Comparison of ENCODE assay signal across 16 cellular contexts in genomic region chr4:26094076-26094475, GRCh38.
"Had no signal": no experiment of that assay in that cellular context is flagged by ENCODE, and none has a peak within 500 bp of the region (broad histone marks: within the 10 kb centered on the region; RNA-seq: fewer than 3 reads in every experiment).

No MANE protein-coding gene starts in this region.

- H3K36me3 Mint-ChIP-seq: type B pancreatic cell had no signal

- H3K4me2 ChIP-seq: hepatocyte had no signal

- DNase-seq: activated CD4-positive, alpha-beta T cell treated with anti-CD3 and anti-CD28 coated beads, Interleukin-2, amount 50 U/mL, for 48 hours; activated CD4-positive, CD25-positive, alpha-beta regulatory T cell; activated CD8-positive, alpha-beta memory T cell treated with anti-CD3 and anti-CD28 coated beads, Interleukin-2, amount 50 U/mL, for 48 hours; kidney; left ventricle myocardium inferior; nephron progenitor cell; pancreas; Right ventricle myocardium superior; stimulated activated CD4-positive, alpha-beta T cell treated with anti-CD3 and anti-CD28 coated beads, Interleukin-15, amount 100 ng/mL, for 24 hours; stimulated activated CD4-positive, alpha-beta T cell treated with anti-CD3 and anti-CD28 coated beads, Interleukin-4, amount 100 ng/mL, for 4 hours; substantia nigra had no signal

- H3K27me3 Mint-ChIP-seq: memory B cell had no signal

- H3K4me1 Mint-ChIP-seq: memory B cell, nephron progenitor cell had no signal

- H3K9me3 ChIP-seq: pancreas had no signal

- H3K4me1 ChIP-seq: left ventricle myocardium inferior, pancreas had no signal

- H3K27ac Mint-ChIP-seq: memory B cell, nephron progenitor cell, type B pancreatic cell had no signal

- H3K79me2 ChIP-seq: hepatocyte had no signal

- H3K36me3 ChIP-seq: cardiac muscle cell, left ventricle myocardium inferior, pancreas had no signal

- H3K27ac ChIP-seq: cardiac muscle cell, hepatocyte, left ventricle myocardium inferior, pancreas had no signal

- H3K4me3 ChIP-seq: cardiac muscle cell, hepatocyte, left ventricle myocardium inferior, pancreas had no signal

- H3K27me3 ChIP-seq: cardiac muscle cell, hepatocyte, pancreas had no signal

- ATAC-seq: pancreas, SK-N-SH treated with all-trans-retinoic acid at 6 μM for 48 hours had no signal

- H3K4me3 Mint-ChIP-seq: memory B cell, nephron progenitor cell, type B pancreatic cell had no signal

- H2AFZ ChIP-seq: hepatocyte had no signal
